8 cellular contexts compared by ENCODE assay signal in the genomic region with DNA sequence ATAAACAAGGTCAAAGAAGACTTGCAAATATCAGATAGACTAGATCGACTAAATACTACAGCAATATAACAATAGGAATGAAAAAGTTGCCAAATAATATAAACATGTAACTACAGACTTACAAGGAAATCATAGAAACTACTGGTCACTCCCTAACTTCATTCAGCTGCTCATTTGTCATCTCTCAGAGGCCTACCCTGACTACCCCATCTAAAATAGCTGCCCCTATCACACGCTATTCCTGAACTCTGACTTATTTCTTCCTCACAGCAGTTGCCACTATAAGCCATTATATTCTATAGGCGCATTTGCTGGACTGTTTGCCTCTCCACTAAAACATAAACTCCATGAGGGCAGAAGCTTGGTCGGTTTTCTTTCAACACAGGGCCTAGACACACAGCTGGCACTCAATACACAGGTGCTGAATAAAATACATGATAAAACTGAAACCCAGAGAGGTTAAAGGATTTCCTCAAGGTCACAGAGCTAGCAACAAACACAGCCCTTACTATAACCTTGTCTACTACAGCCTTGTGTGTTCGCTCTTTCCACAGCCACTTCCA. TPM values are rescaled to one million over a fixed set of nuclear protein-coding genes. Genes with fewer than 3 reads are reported as not detected.
DNase-seq lines count a peak whose midpoint lies in the region; ATAC-seq and TF ChIP-seq lines count a peak whose summit lies in the region.
"Had no signal": no experiment of that assay in that cellular context is flagged by ENCODE, and none has a peak within 500 bp of the region (broad histone marks: within the 10 kb centered on the region; RNA-seq: fewer than 3 reads in every experiment).

No MANE protein-coding gene starts in this region.

- H3K9me3 ChIP-seq in Panc1 (ENCODE audit: control insufficient read depth, insufficient read depth, low read depth, low read length) = no peaks in the 10 kb centered on the region
- H3K9me3 ChIP-seq in esophagus (ENCODE audit: control insufficient read depth in 2 of 2, insufficient read depth in 1 of 2, low read depth in 1 of 2, low read length in 1 of 2) = no peaks in the 10 kb centered on the region
- H3K9me3 ChIP-seq in trophoblast cell (ENCODE audit: insufficient read depth, low read depth, low read length) = no peaks in the 10 kb centered on the region
- no peaks in the 10 kb centered on the region for H3K9me3 ChIP-seq in gastroesophageal sphincter

- no peak overlapping the region for H4K8ac ChIP-seq in trophoblast cell (ENCODE audit: low read depth, low read length)

- ATAC-seq in Panc1 (no peak), gastroesophageal sphincter (no peak)

- CTCF ChIA-PET in Panc1 (lab: Charles Lee) = no interaction called here

- H2AFZ ChIP-seq in trophoblast cell (ENCODE audit: insufficient read depth, low read length, poor library complexity) = no peak overlapping the region

- H2BK5ac ChIP-seq in trophoblast cell (ENCODE audit: low read depth, low read length, poor library complexity) = no peak overlapping the region

- 72 to 73% methylated on average over 5 of the region's 5 CpGs for WGBS in esophagus, 2 donors
- WGBS in trophoblast cell (ENCODE audit: extremely low coverage, insufficient coverage, insufficient read length) = no CpG with 5 or more reads among the region's 5 CpGs
- 80% methylated on average over 5 of the region's 5 CpGs for WGBS in gastroesophageal sphincter (ENCODE audit: low coverage in 1 of 2), 2 donors

- peaks cover 4% of the 10 kb centered on the region; the same call in 1 of the 2 replicates for H3K36me3 ChIP-seq in Panc1 (ENCODE audit: control insufficient read depth, insufficient read depth, low read length)
- H3K36me3 ChIP-seq in esophagus (ENCODE audit: control insufficient read depth in 2 of 2, insufficient read depth in 2 of 2, low read length in 1 of 2) = no peaks in the 10 kb centered on the region
- H3K36me3 ChIP-seq in trophoblast cell (ENCODE audit: control insufficient read depth in 1 of 2, insufficient read depth in 2 of 2, low read length in 2 of 2) = no peaks in the 10 kb centered on the region
- H3K36me3 ChIP-seq in gastroesophageal sphincter = no peaks in the 10 kb centered on the region
- H3K36me3 ChIP-seq: brain microvascular endothelial cell had no signal

- in situ Hi-C loops in Panc1 (cut with HindIII; ENCODE audit: low pct_unique_long_range_greater_than_20kb, low sequenced_read_pairs) = no loop called here

- no peak for TF ChIP-seq CTCF in GM12864 (IDR thresholded peaks at IDR 0.05; ENCODE audit: low read depth, low read length, missing control alignments)
- TF ChIP-seq CTCF in Panc1 (IDR thresholded peaks at IDR 0.05) = no peak
- TF ChIP-seq CTCF in gastroesophageal sphincter (IDR thresholded peaks at IDR 0.05) = no peak

- no peak overlapping the region for H4K12ac ChIP-seq in trophoblast cell (ENCODE audit: low read depth, low read length)

- no peak overlapping the region for H3K14ac ChIP-seq in trophoblast cell (ENCODE audit: low read length)

- no peak overlapping the region for H4K91ac ChIP-seq in trophoblast cell (ENCODE audit: low read depth, low read length)

- no peak for TF ChIP-seq EP300 in gastroesophageal sphincter (IDR thresholded peaks at IDR 0.05)

- peaks cover 19% of the 10 kb centered on the region for H3K79me2 ChIP-seq in trophoblast cell (ENCODE audit: control insufficient read depth, insufficient read depth, low read length, poor library complexity)

- H3K79me1 ChIP-seq in trophoblast cell (ENCODE audit: low read length) = peaks cover 18% of the 10 kb centered on the region

- H3K4me1 ChIP-seq in Panc1 (ENCODE audit: control insufficient read depth, insufficient read depth, low read length) = peaks cover 25% of the 10 kb centered on the region
- H3K4me1 ChIP-seq in esophagus (ENCODE audit: control insufficient read depth in 2 of 2, insufficient read depth in 2 of 2, low read length in 1 of 2) = no peaks in the 10 kb centered on the region
- peaks cover 10 to 12% of the 10 kb centered on the region in 2 experiments for H3K4me1 ChIP-seq in trophoblast cell (ENCODE audit: control insufficient read depth in 1 of 2, insufficient read depth in 2 of 2, low read length in 2 of 2)
- peaks cover 0 to 40% (median 11%) of the 10 kb centered on the region in 3 donors for H3K4me1 ChIP-seq in gastroesophageal sphincter

- BruUV-seq in Panc1 (replicated peaks; lab: Mats Ljungman, UMichigan) = TSS peak; percentile 58

- intact Hi-C loops in Panc1 (cut with micrococcal nuclease; ENCODE audit: unreplicated experiment) = no loop called here

- H3K18ac ChIP-seq in trophoblast cell (ENCODE audit: low read length) = no peak overlapping the region

- H3K4me3 ChIP-seq in GM12864 (ENCODE audit: low read depth, low read length) (peak overlapping the region; percentile 76; the same call in 1 of the 2 replicates), Panc1 (ENCODE audit: low read depth in 2 of 2, low read length in 2 of 2) (peak overlapping the region; percentile 83 to 85), esophagus (ENCODE audit: low read depth in 1 of 2, low read length in 2 of 2) (peak overlapping the region; percentile 4 to 81), trophoblast cell (ENCODE audit: low read depth, low read length) (no peak overlapping the region), gastroesophageal sphincter (peak overlapping the region in 1 of 2 donors; percentile 100)

- H3K9ac ChIP-seq in trophoblast cell (ENCODE audit: low read length) = no peak overlapping the region

- H3K4me2 ChIP-seq in trophoblast cell (ENCODE audit: low read length) = peak overlapping the region; percentile 28

- H3K27ac ChIP-seq in Panc1 (ENCODE audit: low read length) = peak overlapping the region; percentile 79
- H3K27ac ChIP-seq in esophagus (ENCODE audit: low read depth in 2 of 2, low read length in 1 of 2) = peak overlapping the region; percentile 35 to 58
- H3K27ac ChIP-seq in trophoblast cell (ENCODE audit: low read depth, low read length) = no peak overlapping the region
- no peak overlapping the region for H3K27ac ChIP-seq in gastroesophageal sphincter
- H3K27ac ChIP-seq: brain microvascular endothelial cell had no signal

- H2BK12ac ChIP-seq in trophoblast cell (ENCODE audit: low read length) = no peak overlapping the region

- no peaks in the 10 kb centered on the region for H3K27me3 ChIP-seq in Panc1 (ENCODE audit: control insufficient read depth, insufficient read depth, low read length)
- H3K27me3 ChIP-seq in esophagus (ENCODE audit: control insufficient read depth in 1 of 2, insufficient read depth in 2 of 2, low read length in 2 of 2) = no peaks in the 10 kb centered on the region
- H3K27me3 ChIP-seq in trophoblast cell (ENCODE audit: insufficient read depth, low read length) = no peaks in the 10 kb centered on the region
- H3K27me3 ChIP-seq in gastroesophageal sphincter = no peaks in the 10 kb centered on the region
- H3K27me3 ChIP-seq: brain microvascular endothelial cell had no signal

- no peak for TF ChIP-seq POLR2A in gastroesophageal sphincter (IDR thresholded peaks at IDR 0.05)

- H3K4ac ChIP-seq in trophoblast cell (ENCODE audit: low read depth, low read length) = peak overlapping the region; percentile 57

- H3K23ac ChIP-seq in trophoblast cell (ENCODE audit: low read length) = no peak overlapping the region

- H2BK120ac ChIP-seq in trophoblast cell (ENCODE audit: insufficient read depth, low read length, poor library complexity) = no peak overlapping the region

- no peak for DNase-seq in GM12864 (ENCODE audit: low read depth)
- no peak for DNase-seq in Panc1 (ENCODE audit: low read depth, low spot score)
- DNase-seq in trophoblast cell = peak; percentile 21 to 54
- DNase-seq in NCI-H1694 (lab: John Stamatoyannopoulos, UW) = no peak
- DNase-seq in cerebellar nuclear complex (lab: John Stamatoyannopoulos, UW) = no peak
- DNase-seq: brain microvascular endothelial cell had no signal

- no peak overlapping the region for H2AK5ac ChIP-seq in trophoblast cell (ENCODE audit: low read length)

- POLR2A ChIA-PET in Panc1 (lab: Charles Lee) = no interaction called here

RNA-seq across cellular contexts. Expression of a gene that starts 1.8 kb away (rescaled TPM):
- 37.4 TPM for total RNA-seq in Panc1 (2021; ENCODE audit: unreplicated experiment)
- 12.8 TPM for polyA plus RNA-seq in Panc1 (2012; ENCODE audit: insufficient read length)
- 10 to 100 TPM in 1 of 2 donors, 1 to 10 TPM in 1; 9.2 to 12.2 TPM for polyA plus RNA-seq in esophagus
- polyA plus RNA-seq in trophoblast cell (2013) = 24.2 and 24.7 TPM in 2 replicates
- total RNA-seq in gastroesophageal sphincter = 10 to 100 TPM; 18.5 to 24.6 (median 20.9) TPM

Comparison
In these comparisons a context has a peak if more than half of its experiments do, and no peak if none do; other contexts are left out.
1. DNase-seq: peak in trophoblast cell (2 of 2); none in GM12864 (single experiment), Panc1 (single experiment), NCI-H1694 (single experiment) and cerebellar nuclear complex (0 of 2).
2. H3K27ac ChIP-seq: peak in Panc1 (single experiment) and esophagus (2 of 2); none in trophoblast cell (single experiment) and gastroesophageal sphincter (0 of 4).